Comparison of ENCODE assay signal across 14 cellular contexts in genomic region chr7:66016131-66016461, GRCh38. TPM values are rescaled to one million over a fixed set of nuclear protein-coding genes. Genes with fewer than 3 reads are reported as not detected.
A peak's percentile ranks its signal among the peaks of the same experiment; 100 is the strongest.
DNase-seq lines count a peak whose midpoint lies in the region; ATAC-seq and TF ChIP-seq lines count a peak whose summit lies in the region.
"Had no signal": no experiment of that assay in that cellular context is flagged by ENCODE, and none has a peak within 500 bp of the region (broad histone marks: within the 10 kb centered on the region; RNA-seq: fewer than 3 reads in every experiment).

No MANE protein-coding gene starts in this region.

- H3K9ac ChIP-seq in neural progenitor cell, result no peak overlapping the region

- H3K27me3 ChIP-seq in RWPE2 (ENCODE audit: insufficient read depth, poor library complexity, severe bottlenecking) (no peaks in the 10 kb centered on the region), neural progenitor cell (no peaks in the 10 kb centered on the region)
- H3K27me3 ChIP-seq: esophagus muscularis mucosa had no signal

- H3K4me1 Mint-ChIP-seq in progenitor cell of endocrine pancreas (ENCODE audit: low read depth) (peaks cover 14% of the 10 kb centered on the region), neural progenitor cell (no peaks in the 10 kb centered on the region)

- ATAC-seq in RWPE2 (ENCODE audit: low read depth) (peak; percentile 80), HG03025 (IDR thresholded peaks at IDR 0.05; ENCODE audit: low FRiP score, unreplicated experiment) (no peak), HG02763 (IDR thresholded peaks at IDR 0.05; ENCODE audit: unreplicated experiment) (no peak)
- ATAC-seq: CD8-positive, alpha-beta T cell had no signal

- H2AFZ ChIP-seq in neural progenitor cell (replicated peaks), result no peak overlapping the region

- H3K27ac ChIP-seq in RWPE2 (ENCODE audit: poor library complexity, severe bottlenecking), result no peak overlapping the region
- H3K27ac ChIP-seq in neural progenitor cell, result no peak overlapping the region
- H3K27ac ChIP-seq: esophagus muscularis mucosa had no signal

- no peak overlapping the region for H3K4me2 ChIP-seq in neural progenitor cell

- H3K79me2 ChIP-seq in neural progenitor cell (ENCODE audit: low read depth), result no peaks in the 10 kb centered on the region

- no peaks in the 10 kb centered on the region for H3F3A ChIP-seq in neural progenitor cell (ENCODE audit: low read depth)

- H3K36me3 ChIP-seq in RWPE2 (ENCODE audit: low read depth) (no peaks in the 10 kb centered on the region), neural progenitor cell (no peaks in the 10 kb centered on the region)
- H3K36me3 ChIP-seq: esophagus muscularis mucosa had no signal

- no peaks in the 10 kb centered on the region for H4K20me1 ChIP-seq in neural progenitor cell (ENCODE audit: low read depth)

- H3K4me3 Mint-ChIP-seq in progenitor cell of endocrine pancreas (ENCODE audit: low read depth) (no peak overlapping the region), neural progenitor cell (no peak overlapping the region)
- H3K4me3 Mint-ChIP-seq: CD8-positive, alpha-beta T cell; stimulated activated naive CD8-positive, alpha-beta T cell treated with anti-CD3 and anti-CD28 coated beads, Interleukin-15, Interleukin-2, amounts not matched to agents 100 ng/mL and 50 ng/mL, for 24 hours had no signal

- H3K27me3 Mint-ChIP-seq in progenitor cell of endocrine pancreas (no peaks in the 10 kb centered on the region), neural progenitor cell (ENCODE audit: insufficient read depth, low read depth) (peaks cover 4% of the 10 kb centered on the region)
- H3K27me3 Mint-ChIP-seq: stimulated activated naive CD8-positive, alpha-beta T cell treated with anti-CD3 and anti-CD28 coated beads, Interleukin-15, Interleukin-2, amounts not matched to agents 100 ng/mL and 50 ng/mL, for 24 hours had no signal

- peak; percentile 82 for DNase-seq in H4 (ENCODE audit: low spot score)
- no peak for DNase-seq in RWPE2 (ENCODE audit: low spot score)
- peak; percentile 12 for DNase-seq in fibroblast of gingiva (ENCODE audit: low read depth)
- DNase-seq in progenitor cell of endocrine pancreas (ENCODE audit: low spot score, unreplicated experiment), result no peak
- no peak for DNase-seq in AG20443 (ENCODE audit: low spot score)
- no peak for DNase-seq in neural progenitor cell (ENCODE audit: low spot score)
- DNase-seq: activated naive CD4-positive, alpha-beta T cell; CD8-positive, alpha-beta T cell; RPMI8226; T-helper 9 cell had no signal

- H3K27ac Mint-ChIP-seq in progenitor cell of endocrine pancreas (peak overlapping the region; percentile 37), neural progenitor cell (no peak overlapping the region)
- H3K27ac Mint-ChIP-seq: CD8-positive, alpha-beta T cell; stimulated activated naive CD8-positive, alpha-beta T cell treated with anti-CD3 and anti-CD28 coated beads, Interleukin-15, Interleukin-2, amounts not matched to agents 100 ng/mL and 50 ng/mL, for 24 hours had no signal

- H3K4me3 ChIP-seq in RWPE2 (ENCODE audit: severe bottlenecking) (no peak overlapping the region), neural progenitor cell (no peak overlapping the region)
- H3K4me3 ChIP-seq: esophagus muscularis mucosa had no signal

- H3K9me3 ChIP-seq in RWPE2 (ENCODE audit: severe bottlenecking) (no peaks in the 10 kb centered on the region), neural progenitor cell (ENCODE audit: low read depth) (no peaks in the 10 kb centered on the region)
- H3K9me3 ChIP-seq: esophagus muscularis mucosa had no signal

- no peaks in the 10 kb centered on the region for H3K9me3 Mint-ChIP-seq in progenitor cell of endocrine pancreas (ENCODE audit: low read depth)
- no peaks in the 10 kb centered on the region for H3K9me3 Mint-ChIP-seq in neural progenitor cell
- H3K9me3 Mint-ChIP-seq: CD8-positive, alpha-beta T cell; stimulated activated naive CD8-positive, alpha-beta T cell treated with anti-CD3 and anti-CD28 coated beads, Interleukin-15, Interleukin-2, amounts not matched to agents 100 ng/mL and 50 ng/mL, for 24 hours had no signal

- H3K4me1 ChIP-seq in RWPE2 (ENCODE audit: insufficient read depth, poor library complexity, severe bottlenecking) (peaks cover 6% of the 10 kb centered on the region), neural progenitor cell (no peaks in the 10 kb centered on the region)
- H3K4me1 ChIP-seq: esophagus muscularis mucosa had no signal

- TF ChIP-seq CTCF in RWPE2 (IDR thresholded peaks at IDR 0.05; ENCODE audit: poor library complexity, severe bottlenecking), result no peak
- no peak for TF ChIP-seq CTCF in progenitor cell of endocrine pancreas (IDR thresholded peaks at IDR 0.05; ENCODE audit: unreplicated experiment)
- no peak for TF ChIP-seq CTCF in neural progenitor cell (IDR thresholded peaks at IDR 0.05)

- H3K36me3 Mint-ChIP-seq in progenitor cell of endocrine pancreas (ENCODE audit: insufficient read depth), result no peaks in the 10 kb centered on the region
- H3K36me3 Mint-ChIP-seq in neural progenitor cell, result no peaks in the 10 kb centered on the region
- H3K36me3 Mint-ChIP-seq: CD8-positive, alpha-beta T cell had no signal

RNA-seq across cellular contexts. Expression of gene GUSB, which starts 34.1 kb away (rescaled TPM):
- total RNA-seq in H4 (2014; rRNA removed; shearing (Covaris generic)), result 41.6 and 47.6 TPM in 2 replicates
- 53.9 and 60.8 TPM in 2 replicates for total RNA-seq in progenitor cell of endocrine pancreas
- 28.8 and 61.9 TPM in 2 replicates for total RNA-seq in neural progenitor cell (ENCODE audit: low replicate concordance)

RNA-seq across cellular contexts. Expression of gene ASL, which starts 59.5 kb away (rescaled TPM):
- total RNA-seq in H4 (2014; rRNA removed; shearing (Covaris generic)), result 48.8 and 50.2 TPM in 2 replicates
- total RNA-seq in progenitor cell of endocrine pancreas (35.9 and 37.5 TPM in 2 replicates), neural progenitor cell (ENCODE audit: low replicate concordance) (14.2 and 31.9 TPM in 2 replicates)

Comparison
In these comparisons a context has a peak if more than half of its experiments do, and no peak if none do; other contexts are left out.
1. DNase-seq: peak in H4 (single experiment) and fibroblast of gingiva (single experiment); none in RWPE2 (single experiment), progenitor cell of endocrine pancreas (single experiment), AG20443 (single experiment) and neural progenitor cell (single experiment).